14 cellular contexts compared by ENCODE assay signal in the genomic region with DNA sequence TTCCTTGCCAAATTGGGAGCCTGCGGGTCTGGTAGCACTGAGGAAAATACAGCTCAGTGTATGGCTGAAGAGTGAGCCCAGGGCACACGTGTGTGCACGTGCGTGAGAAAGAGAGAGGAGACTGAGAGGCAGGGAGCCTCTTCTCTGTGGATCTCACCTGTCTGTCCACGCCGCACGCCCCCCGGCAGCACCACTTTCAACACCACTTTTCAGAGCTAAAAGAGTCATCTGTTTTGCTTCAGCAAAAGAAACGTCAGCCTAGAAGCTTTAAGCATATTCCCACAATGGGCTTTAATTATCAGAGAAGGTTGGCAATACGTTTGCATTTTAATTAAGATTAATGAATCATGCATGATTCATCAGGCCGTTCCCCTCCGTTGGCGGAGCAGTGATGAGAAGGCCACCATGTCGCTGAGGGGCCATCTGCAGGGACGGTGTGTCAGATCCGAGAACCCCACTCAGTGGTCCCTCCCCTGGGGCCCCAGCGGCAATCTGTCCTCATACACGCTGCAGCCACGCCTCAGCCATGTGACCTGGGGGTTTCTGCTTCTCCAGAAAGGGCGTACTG. TPM values are rescaled to one million over a fixed set of nuclear protein-coding genes. Genes with fewer than 3 reads are reported as not detected.
DNase-seq lines count a peak whose midpoint lies in the region; TF ChIP-seq lines count a peak whose summit lies in the region.
"Had no signal": no experiment of that assay in that cellular context is flagged by ENCODE, and none has a peak within 500 bp of the region (broad histone marks: within the 10 kb centered on the region; RNA-seq: fewer than 3 reads in every experiment).

No MANE protein-coding gene starts in this region.

- H3K4me1 Mint-ChIP-seq in progenitor cell of endocrine pancreas (ENCODE audit: low read depth): no peaks in the 10 kb centered on the region

- H3K4me1 ChIP-seq in NT2/D1 (ENCODE audit: insufficient read depth, insufficient read length) (peaks cover 55% of the 10 kb centered on the region), esophagus (ENCODE audit: control insufficient read depth in 2 of 2, insufficient read depth in 2 of 2, low read length in 1 of 2) (peaks cover 3 to 38% of the 10 kb centered on the region in 2 donors), smooth muscle cell (ENCODE audit: low read depth) (peaks cover 6% of the 10 kb centered on the region)
- H3K4me1 ChIP-seq: tibial nerve had no signal

- peaks cover 22% of the 10 kb centered on the region for H3K27me3 Mint-ChIP-seq in progenitor cell of endocrine pancreas

- peaks cover 4% of the 10 kb centered on the region for H3F3A ChIP-seq in smooth muscle cell (ENCODE audit: low read depth)

- no peak for TF ChIP-seq POLR2A in lower leg skin (IDR thresholded peaks at IDR 0.05)

- DNase-seq in NCI-H1436 (lab: John Stamatoyannopoulos, UW): peak; percentile 44
- no peak for DNase-seq in NCI-H1436 treated with DMSO at 0.1 percent for 48 hours (lab: John Stamatoyannopoulos, UW)
- no peak for DNase-seq in NT2/D1 (ENCODE audit: low read depth, low spot score)
- DNase-seq in smooth muscle cell (lab: John Stamatoyannopoulos, UW; ENCODE audit: unreplicated experiment): peak; percentile 19
- no peak for DNase-seq in NCI-H146 (lab: John Stamatoyannopoulos, UW)
- no peak for DNase-seq in progenitor cell of endocrine pancreas (ENCODE audit: low spot score, unreplicated experiment)
- no peak for DNase-seq in lower leg skin (ENCODE audit: low spot score in 2 of 2)
- DNase-seq: GOT3, NCI-H510A, SHP77 treated with DMSO at 0.1 percent for 48 hours had no signal

- TF ChIP-seq CTCF in smooth muscle cell (IDR thresholded peaks at IDR 0.05; ENCODE audit: borderline replicate concordance, insufficient read depth, poor library complexity, severe bottlenecking) (no peak), progenitor cell of endocrine pancreas (IDR thresholded peaks at IDR 0.05; ENCODE audit: unreplicated experiment) (no peak), lower leg skin (IDR thresholded peaks at IDR 0.05) (no peak)

- H4K20me1 ChIP-seq in smooth muscle cell (ENCODE audit: low read depth): no peaks in the 10 kb centered on the region

- no peak overlapping the region for H2AFZ ChIP-seq in smooth muscle cell (ENCODE audit: low read depth)

- 41 to 56% methylated on average over 20 of the region's 20 CpGs for WGBS in esophagus, 2 donors
- WGBS in smooth muscle cell (ENCODE audit: low lambda C conversion rate): 54% methylated on average over 20 of the region's 20 CpGs
- 28 to 37% methylated on average over 20 of the region's 20 CpGs for WGBS in lower leg skin, 2 donors

- no peak overlapping the region for H3K27ac Mint-ChIP-seq in progenitor cell of endocrine pancreas

- H3K9ac ChIP-seq in NT2/D1 (ENCODE audit: insufficient read length, low read depth) (peak overlapping the region; percentile 37), smooth muscle cell (ENCODE audit: low read depth) (peak overlapping the region; percentile 37)

- no peaks in the 10 kb centered on the region for H3K9me3 ChIP-seq in NT2/D1 (ENCODE audit: insufficient read depth, low read length)
- no peaks in the 10 kb centered on the region for H3K9me3 ChIP-seq in esophagus (ENCODE audit: control insufficient read depth in 2 of 2, insufficient read depth in 1 of 2, low read depth in 1 of 2, low read length in 1 of 2)
- no peaks in the 10 kb centered on the region for H3K9me3 ChIP-seq in smooth muscle cell (replicated peaks; ENCODE audit: low read depth)
- H3K9me3 ChIP-seq: tibial nerve had no signal

- no peaks in the 10 kb centered on the region for H3K79me2 ChIP-seq in smooth muscle cell (ENCODE audit: low read depth)

- peak overlapping the region; percentile 82 to 90 for H3K27ac ChIP-seq in esophagus (ENCODE audit: low read depth in 2 of 2, low read length in 1 of 2)
- H3K27ac ChIP-seq in smooth muscle cell (ENCODE audit: low read depth): peak overlapping the region; percentile 58
- H3K27ac ChIP-seq: tibial nerve, VCaP had no signal

- H3K36me3 ChIP-seq in NT2/D1 (ENCODE audit: insufficient read depth, insufficient read length, low read length) (no peaks in the 10 kb centered on the region), esophagus (ENCODE audit: control insufficient read depth in 2 of 2, insufficient read depth in 2 of 2, low read length in 1 of 2) (no peaks in the 10 kb centered on the region), smooth muscle cell (ENCODE audit: low read depth) (no peaks in the 10 kb centered on the region)
- H3K36me3 ChIP-seq: tibial nerve had no signal

- H3K36me3 Mint-ChIP-seq in progenitor cell of endocrine pancreas (ENCODE audit: insufficient read depth): no peaks in the 10 kb centered on the region

- H3K9me3 Mint-ChIP-seq in progenitor cell of endocrine pancreas (ENCODE audit: low read depth): no peaks in the 10 kb centered on the region
- H3K9me3 Mint-ChIP-seq: neural crest cell had no signal

- intact Hi-C loops in lower leg skin (cut with DNase I; ENCODE audit: low total_unique reads): no loop called here

- H3K4me3 ChIP-seq in NT2/D1 (ENCODE audit: insufficient read length, low read depth): no peak overlapping the region
- H3K4me3 ChIP-seq in esophagus (ENCODE audit: low read depth in 1 of 2, low read length in 2 of 2): no peak overlapping the region
- no peak overlapping the region for H3K4me3 ChIP-seq in smooth muscle cell
- no peak overlapping the region for H3K4me3 ChIP-seq in lower leg skin (ENCODE audit: low read depth, poor library complexity, severe bottlenecking)
- H3K4me3 ChIP-seq: tibial nerve had no signal

- peak overlapping the region; percentile 16 for H3K4me2 ChIP-seq in smooth muscle cell

- H3K27me3 ChIP-seq in NT2/D1 (ENCODE audit: insufficient read depth, insufficient read length) (no peaks in the 10 kb centered on the region), esophagus (ENCODE audit: control insufficient read depth in 1 of 2, insufficient read depth in 2 of 2, low read length in 2 of 2) (no peaks in the 10 kb centered on the region), smooth muscle cell (ENCODE audit: low read depth) (no peaks in the 10 kb centered on the region)
- H3K27me3 ChIP-seq: tibial nerve had no signal

- H3K4me3 Mint-ChIP-seq in progenitor cell of endocrine pancreas (ENCODE audit: low read depth): no peak overlapping the region
- H3K4me3 Mint-ChIP-seq: neural crest cell had no signal

RNA-seq across cellular contexts. Expression of a gene that starts 56.8 kb away (rescaled TPM):
- 1 to 10 TPM; 1.3 to 4.6 TPM for polyA plus RNA-seq in esophagus
- total RNA-seq in smooth muscle cell: 16.3 and 18.2 TPM in 2 replicates
- polyA plus RNA-seq in smooth muscle cell: 3.9 and 11.2 TPM in 2 replicates
- total RNA-seq in progenitor cell of endocrine pancreas: 8.1 and 8.8 TPM in 2 replicates
- 100 to 1,000 TPM in 2 of 4 donors, 10 to 100 TPM in 2; 22.1 to 190 (median 83.6) TPM for total RNA-seq in lower leg skin

Comparison
In these comparisons a context has a peak if more than half of its experiments do, and no peak if none do; other contexts are left out.
1. DNase-seq: peak in NCI-H1436 (single experiment) and smooth muscle cell (single experiment); none in NCI-H1436 treated with DMSO at 0.1 percent for 48 hours (single experiment), NT2/D1 (single experiment), NCI-H146 (single experiment), progenitor cell of endocrine pancreas (single experiment) and lower leg skin (0 of 2).